In genomic region chr11:19281555-19281954, GRCh38 we compare ENCODE assay signal across 19 cellular contexts.
"Had no signal": no experiment of that assay in that cellular context is flagged by ENCODE, and none has a peak within 500 bp of the region (broad histone marks: within the 10 kb centered on the region; RNA-seq: fewer than 3 reads in every experiment).

No MANE protein-coding gene starts in this region.

- H3K4me1 Mint-ChIP-seq: memory B cell had no signal

- H3K36me3 Mint-ChIP-seq: memory B cell; stimulated activated naive B cell treated with anti-CD40 and anti-IgM and Interleukin-4, amounts not matched to agents 10 μg/mL and 1 μg/mL and 100 μg/mL, for 72 hours had no signal

- H3K4me3 Mint-ChIP-seq: memory B cell; nephron progenitor cell; stimulated activated naive CD8-positive, alpha-beta T cell treated with anti-CD3 and anti-CD28 coated beads, Interleukin-15, amount 100 ng/mL, for 72 hours had no signal

- ATAC-seq: gastrocnemius medialis; psoas muscle; stimulated activated naive CD8-positive, alpha-beta T cell treated with anti-CD3 and anti-CD28 coated beads, Interleukin-15, amount 100 ng/mL, for 72 hours had no signal

- H3K4me1 ChIP-seq: gastrocnemius medialis, left ventricle myocardium inferior, lower lobe of right lung, psoas muscle, sigmoid colon had no signal

- H3K9me3 ChIP-seq: esophagus muscularis mucosa, gastrocnemius medialis, left ventricle myocardium inferior, lower lobe of right lung, neutrophil, psoas muscle, sigmoid colon had no signal

- H3K36me3 ChIP-seq: esophagus muscularis mucosa, gastrocnemius medialis, left ventricle myocardium inferior, lower lobe of right lung, neutrophil, sigmoid colon had no signal

- H3K9me3 Mint-ChIP-seq: effector memory CD8-positive, alpha-beta T cell; memory B cell; nephron progenitor cell; stimulated activated naive B cell treated with anti-CD40 and anti-IgM and Interleukin-4, amounts not matched to agents 10 μg/mL and 1 μg/mL and 100 μg/mL, for 72 hours; stimulated activated naive CD8-positive, alpha-beta T cell treated with anti-CD3 and anti-CD28 coated beads, Interleukin-15, amount 100 ng/mL, for 72 hours had no signal

- H3K27ac ChIP-seq: epithelial cell of prostate, esophagus muscularis mucosa, gastrocnemius medialis, left ventricle myocardium inferior, lower lobe of right lung, neutrophil, psoas muscle, sigmoid colon, skin epidermis had no signal

- DNase-seq: gastrocnemius medialis; left ventricle myocardium inferior; lower lobe of right lung; midbrain; nephron progenitor cell; psoas muscle; sigmoid colon; stimulated activated CD4-positive, alpha-beta T cell treated with anti-CD3 and anti-CD28 coated beads, Interleukin-2, amount 100 ng/mL, for 24 hours; stimulated activated CD4-positive, alpha-beta T cell treated with anti-CD3 and anti-CD28 coated beads, Interleukin-4, amount 100 ng/mL, for 4 hours; stimulated activated naive B cell treated with anti-CD40 and anti-IgM and Interleukin-4, amounts not matched to agents 10 μg/mL and 1 μg/mL and 100 μg/mL, for 72 hours; stimulated activated naive CD8-positive, alpha-beta T cell treated with anti-CD3 and anti-CD28 coated beads, Interleukin-15, amount 100 ng/mL, for 72 hours; trophoblast cell had no signal

- H3K4me3 ChIP-seq: esophagus muscularis mucosa, left ventricle myocardium inferior, lower lobe of right lung, psoas muscle, sigmoid colon, skin epidermis had no signal

- H3K27me3 ChIP-seq: gastrocnemius medialis, neutrophil had no signal

- FAIRE-seq: keratinocyte had no signal

- H3K27me3 Mint-ChIP-seq: effector memory CD8-positive, alpha-beta T cell; stimulated activated naive CD8-positive, alpha-beta T cell treated with anti-CD3 and anti-CD28 coated beads, Interleukin-15, amount 100 ng/mL, for 72 hours had no signal

- H3K27ac Mint-ChIP-seq: memory B cell; nephron progenitor cell; stimulated activated naive B cell treated with anti-CD40 and anti-IgM and Interleukin-4, amounts not matched to agents 10 μg/mL and 1 μg/mL and 100 μg/mL, for 72 hours; stimulated activated naive CD8-positive, alpha-beta T cell treated with anti-CD3 and anti-CD28 coated beads, Interleukin-15, amount 100 ng/mL, for 72 hours had no signal
